Comparison of ENCODE assay signal across 1 cellular context in genomic region chr1:156149374-156150106, GRCh38.
TF ChIP-seq lines count a peak whose summit lies in the region.

No MANE protein-coding gene starts in this region.

TF ChIP-seq in SK-N-SH treated with all-trans-retinoic acid at 6 μM for 48 hours, 23 proteins besides CTCF, POLR2A, EP300 and RAD21 (continued from another document):
- TF ChIP-seq, protein P1, sequence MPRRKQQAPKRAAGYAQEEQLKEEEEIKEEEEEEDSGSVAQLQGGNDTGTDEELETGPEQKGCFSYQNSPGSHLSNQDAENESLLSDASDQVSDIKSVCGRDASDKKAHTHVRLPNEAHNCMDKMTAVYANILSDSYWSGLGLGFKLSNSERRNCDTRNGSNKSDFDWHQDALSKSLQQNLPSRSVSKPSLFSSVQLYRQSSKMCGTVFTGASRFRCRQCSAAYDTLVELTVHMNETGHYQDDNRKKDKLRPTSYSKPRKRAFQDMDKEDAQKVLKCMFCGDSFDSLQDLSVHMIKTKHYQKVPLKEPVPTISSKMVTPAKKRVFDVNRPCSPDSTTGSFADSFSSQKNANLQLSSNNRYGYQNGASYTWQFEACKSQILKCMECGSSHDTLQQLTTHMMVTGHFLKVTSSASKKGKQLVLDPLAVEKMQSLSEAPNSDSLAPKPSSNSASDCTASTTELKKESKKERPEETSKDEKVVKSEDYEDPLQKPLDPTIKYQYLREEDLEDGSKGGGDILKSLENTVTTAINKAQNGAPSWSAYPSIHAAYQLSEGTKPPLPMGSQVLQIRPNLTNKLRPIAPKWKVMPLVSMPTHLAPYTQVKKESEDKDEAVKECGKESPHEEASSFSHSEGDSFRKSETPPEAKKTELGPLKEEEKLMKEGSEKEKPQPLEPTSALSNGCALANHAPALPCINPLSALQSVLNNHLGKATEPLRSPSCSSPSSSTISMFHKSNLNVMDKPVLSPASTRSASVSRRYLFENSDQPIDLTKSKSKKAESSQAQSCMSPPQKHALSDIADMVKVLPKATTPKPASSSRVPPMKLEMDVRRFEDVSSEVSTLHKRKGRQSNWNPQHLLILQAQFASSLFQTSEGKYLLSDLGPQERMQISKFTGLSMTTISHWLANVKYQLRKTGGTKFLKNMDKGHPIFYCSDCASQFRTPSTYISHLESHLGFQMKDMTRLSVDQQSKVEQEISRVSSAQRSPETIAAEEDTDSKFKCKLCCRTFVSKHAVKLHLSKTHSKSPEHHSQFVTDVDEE (CRISPR knock-in tag; IDR thresholded peaks at IDR 0.05), result no peak
- TF ChIP-seq CSRNP3 (CRISPR knock-in tag; IDR thresholded peaks at IDR 0.05) (no peak), ZC3H10 (CRISPR knock-in tag; IDR thresholded peaks at IDR 0.05) (no peak), CSDC2 (CRISPR knock-in tag; IDR thresholded peaks at IDR 0.05) (no peak), BACH2 (CRISPR knock-in tag; IDR thresholded peaks at IDR 0.05; ENCODE audit: borderline replicate concordance) (no peak), PPARA (CRISPR knock-in tag; IDR thresholded peaks at IDR 0.05; ENCODE audit: borderline replicate concordance) (no peak), ZFP30 (CRISPR knock-in tag; IDR thresholded peaks at IDR 0.05) (no peak), TCF4 (CRISPR knock-in tag; IDR thresholded peaks at IDR 0.05; ENCODE audit: borderline replicate concordance) (no peak)
